23 cellular contexts compared by ENCODE assay signal in the genomic region with DNA sequence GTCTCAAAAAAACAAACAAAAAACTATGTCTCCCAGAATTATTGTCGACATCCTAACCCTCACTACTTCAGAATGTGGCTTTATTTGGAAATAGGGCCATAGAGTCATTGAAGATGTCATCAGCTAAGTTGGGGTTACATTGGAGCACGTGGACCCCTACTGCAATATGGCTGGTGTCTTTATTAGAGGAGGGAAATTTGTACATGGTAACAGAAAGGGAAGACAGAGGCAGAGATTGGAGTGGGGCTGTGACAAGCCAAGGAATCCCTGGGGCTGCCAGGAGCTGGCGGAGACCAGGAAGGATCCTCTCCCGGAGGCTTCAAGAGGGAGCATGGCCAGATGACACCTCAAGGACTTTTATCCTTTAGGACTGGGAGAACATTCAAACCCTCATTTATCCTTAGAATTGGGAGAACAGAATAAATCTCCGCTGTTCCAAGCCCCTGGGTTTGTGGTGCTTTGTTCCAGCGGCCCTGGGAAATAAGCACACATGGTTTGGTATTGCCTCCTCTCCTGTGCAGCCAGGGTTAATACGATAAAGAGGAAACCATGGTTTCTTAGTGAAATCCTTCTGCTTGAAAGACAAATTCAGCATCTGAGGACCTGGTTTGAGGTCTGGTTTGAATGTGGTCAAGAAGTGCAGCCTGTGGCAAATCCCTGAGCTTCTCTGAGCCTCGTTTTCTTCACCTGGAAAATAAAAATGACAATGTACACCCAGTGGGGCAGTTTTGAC.
"Had no signal": no experiment of that assay in that cellular context is flagged by ENCODE, and none has a peak within 500 bp of the region (broad histone marks: within the 10 kb centered on the region; RNA-seq: fewer than 3 reads in every experiment).

No MANE protein-coding gene starts in this region.

- H3K27me3 Mint-ChIP-seq: activated naive CD8-positive, alpha-beta T cell; effector memory CD8-positive, alpha-beta T cell had no signal

- H3K27ac ChIP-seq: body of pancreas, foreskin keratinocyte, spleen had no signal

- H3K9me3 ChIP-seq: body of pancreas had no signal

- H3K4me3 ChIP-seq: body of pancreas, spleen had no signal

- H3K27ac Mint-ChIP-seq: activated CD4-positive, alpha-beta T cell treated with anti-CD3 and anti-CD28 coated beads for 36 hours; activated naive CD8-positive, alpha-beta T cell; effector memory CD8-positive, alpha-beta T cell; naive B cell; T-helper 2 cell treated with Interferon-gamma antibody and Interleukin-4, amounts not matched to agents 5 μg/mL and 100 μg/mL, for 36 hours had no signal

- H3K4me1 ChIP-seq: body of pancreas, foreskin keratinocyte, spleen had no signal

- ATAC-seq: activated CD4-positive, alpha-beta T cell treated with anti-CD3 and anti-CD28 coated beads for 36 hours; body of pancreas; effector memory CD8-positive, alpha-beta T cell; esophagus mucosa; foreskin keratinocyte; left cardiac atrium; left ventricle myocardium superior had no signal

- H3K4me3 Mint-ChIP-seq: activated CD4-positive, alpha-beta T cell treated with anti-CD3 and anti-CD28 coated beads for 36 hours; activated naive CD8-positive, alpha-beta T cell; effector memory CD8-positive, alpha-beta T cell; naive B cell; T-helper 2 cell treated with Interferon-gamma antibody and Interleukin-4, amounts not matched to agents 5 μg/mL and 100 μg/mL, for 36 hours had no signal

- H3K36me3 ChIP-seq: spleen had no signal

- DNase-seq: activated CD4-positive, alpha-beta T cell treated with anti-CD3 and anti-CD28 coated beads for 36 hours; activated CD4-positive, alpha-beta T cell treated with anti-CD3 and anti-CD28 coated beads, Interleukin-2, amount 50 U/mL, for 4 hours; activated CD4-positive, CD25-positive, alpha-beta regulatory T cell; activated CD8-positive, alpha-beta memory T cell treated with anti-CD3 and anti-CD28 coated beads for 24 hours; activated effector memory CD4-positive, alpha-beta T cell treated with Interleukin-2 at 50 U/mL for 16 hours; activated naive CD4-positive, alpha-beta T cell treated with Interleukin-2 at 50 U/mL for 16 hours; aorta; body of pancreas; effector memory CD8-positive, alpha-beta T cell; foreskin keratinocyte; left cardiac atrium; left ventricle myocardium superior; mammary epithelial cell; naive B cell; occipital lobe; right cardiac atrium; spleen; stimulated activated CD4-positive, alpha-beta T cell treated with anti-CD3 and anti-CD28 coated beads, Interleukin-2, amount 100 ng/mL, for 48 hours; stimulated activated naive CD4-positive, alpha-beta T cell treated with Interleukin-2 at 50 U/mL for 16 hours; T-helper 1 cell had no signal

- H3K4me1 Mint-ChIP-seq: activated CD4-positive, alpha-beta T cell treated with anti-CD3 and anti-CD28 coated beads for 36 hours; naive B cell had no signal

- H3K27me3 ChIP-seq: body of pancreas, foreskin keratinocyte had no signal

- H3K36me3 Mint-ChIP-seq: activated naive CD8-positive, alpha-beta T cell; naive B cell had no signal
